ENCODE assay signal across 8 cellular contexts in genomic region chrX:132489256-132490085, GRCh38. TPM values are rescaled to one million over a fixed set of nuclear protein-coding genes. Genes with fewer than 3 reads are reported as not detected.
A peak's percentile ranks its signal among the peaks of the same experiment; 100 is the strongest.
DNase-seq lines count a peak whose midpoint lies in the region; ATAC-seq and TF ChIP-seq lines count a peak whose summit lies in the region.

No MANE protein-coding gene starts in this region.

- intact Hi-C loops in activated T-helper 1 cell treated with anti-CD3 and anti-CD28 coated beads, Interleukin-12 subunit alpha, Interleukin-12 subunit beta, Interleukin-2, Interleukin-4 antibody, amounts not matched to agents 30 ng/mL and 10 ng/mL and 1 ng/mL, durations not matched to agents 14 hours and 24 hours and 36 hours (cut with micrococcal nuclease), result loop anchor here (1.0 to 10.0 kb wide), 7 partner anchors 8 to 1698 kb away; partner anchors contain the start of genes RAP2C and STK26

- no peaks in the 10 kb centered on the region for H3K9me3 ChIP-seq in CD4-positive, CD25-positive, alpha-beta regulatory T cell (ENCODE audit: control insufficient read depth in 2 of 2, low read length in 2 of 2)
- H3K9me3 ChIP-seq in tibial nerve, result no peaks in the 10 kb centered on the region

- peak; percentile 25 to 58 (median 49) for DNase-seq in CD4-positive, CD25-positive, alpha-beta regulatory T cell
- DNase-seq in NOMO-1 treated with dmso at 0.1 percent for 144 hours (lab: John Stamatoyannopoulos, UW; ENCODE audit: unreplicated experiment), result peak; percentile 34
- peak; percentile 21 for DNase-seq in activated T-helper 1 cell treated with anti-CD3 and anti-CD28 coated beads, Interleukin-12 subunit alpha, Interleukin-12 subunit beta, Interleukin-2, Interleukin-4 antibody, amounts not matched to agents 30 ng/mL and 10 ng/mL and 1 ng/mL, durations not matched to agents 14 hours and 24 hours and 36 hours (ENCODE audit: low spot score)
- peak; percentile 28 for DNase-seq in fibroblast of the conjunctiva (ENCODE audit: low read depth)
- peak; percentile 67 for DNase-seq in natural killer cell treated with Interleukin-12 subunit alpha and Interleukin-12 subunit beta and Interleukin-15 and Interleukin-18, amount 100 ng/mL, for 72 hours (ENCODE audit: low spot score)
- peak; percentile 13 to 16 for DNase-seq in tibial nerve (ENCODE audit: low spot score in 2 of 2)

- peaks cover 0 to 42% (median 18%) of the 10 kb centered on the region in 4 donors for H3K4me1 Mint-ChIP-seq in CD4-positive, CD25-positive, alpha-beta regulatory T cell
- H3K4me1 Mint-ChIP-seq in activated T-helper 1 cell treated with anti-CD3 and anti-CD28 coated beads, Interleukin-12 subunit alpha, Interleukin-12 subunit beta, Interleukin-2, Interleukin-4 antibody, amounts not matched to agents 30 ng/mL and 10 ng/mL and 1 ng/mL, durations not matched to agents 14 hours and 24 hours and 36 hours (ENCODE audit: low read depth), result peaks cover 28% of the 10 kb centered on the region
- peaks cover 15 to 28% of the 10 kb centered on the region in 2 donors for H3K4me1 Mint-ChIP-seq in natural killer cell treated with Interleukin-12 subunit alpha and Interleukin-12 subunit beta and Interleukin-15 and Interleukin-18, amount 100 ng/mL, for 72 hours (ENCODE audit: low read depth in 2 of 2)

- H3K9me3 Mint-ChIP-seq in CD4-positive, CD25-positive, alpha-beta regulatory T cell, result no peaks in the 10 kb centered on the region
- H3K9me3 Mint-ChIP-seq in activated T-helper 1 cell treated with anti-CD3 and anti-CD28 coated beads, Interleukin-12 subunit alpha, Interleukin-12 subunit beta, Interleukin-2, Interleukin-4 antibody, amounts not matched to agents 30 ng/mL and 10 ng/mL and 1 ng/mL, durations not matched to agents 14 hours and 24 hours and 36 hours, result no peaks in the 10 kb centered on the region
- H3K9me3 Mint-ChIP-seq in natural killer cell treated with Interleukin-12 subunit alpha and Interleukin-12 subunit beta and Interleukin-15 and Interleukin-18, amount 100 ng/mL, for 72 hours, result no peaks in the 10 kb centered on the region

- no peak for TF ChIP-seq POLR2A in tibial nerve (IDR thresholded peaks at IDR 0.05)

- TF ChIP-seq CTCF in tibial nerve (IDR thresholded peaks at IDR 0.05), result peak in 1 of 5 experiments; percentile 7

- H3K27me3 ChIP-seq in CD4-positive, CD25-positive, alpha-beta regulatory T cell (ENCODE audit: control insufficient read depth, insufficient read depth, low read length), result peaks cover 2% of the 10 kb centered on the region
- H3K27me3 ChIP-seq in tibial nerve, result no peaks in the 10 kb centered on the region

- peak overlapping the region; percentile 71 for H3K27ac ChIP-seq in CD4-positive, CD25-positive, alpha-beta regulatory T cell (ENCODE audit: insufficient read depth, low read length, poor library complexity, severe bottlenecking)
- H3K27ac ChIP-seq in tibial nerve, result peak overlapping the region; percentile 52 to 89 (median 84)

- TF ChIP-seq EP300 in tibial nerve (IDR thresholded peaks at IDR 0.05), result no peak

- H3K27ac Mint-ChIP-seq in CD4-positive, CD25-positive, alpha-beta regulatory T cell, result peak overlapping the region; percentile 33 to 98 (median 92)
- peak overlapping the region; percentile 94 for H3K27ac Mint-ChIP-seq in activated T-helper 1 cell treated with anti-CD3 and anti-CD28 coated beads, Interleukin-12 subunit alpha, Interleukin-12 subunit beta, Interleukin-2, Interleukin-4 antibody, amounts not matched to agents 30 ng/mL and 10 ng/mL and 1 ng/mL, durations not matched to agents 14 hours and 24 hours and 36 hours
- H3K27ac Mint-ChIP-seq in natural killer cell treated with Interleukin-12 subunit alpha and Interleukin-12 subunit beta and Interleukin-15 and Interleukin-18, amount 100 ng/mL, for 72 hours, result peak overlapping the region; percentile 90 to 92

- peaks cover 22% of the 10 kb centered on the region for H3K4me1 ChIP-seq in CD4-positive, CD25-positive, alpha-beta regulatory T cell (ENCODE audit: control insufficient read depth, insufficient read depth, low read length, poor library complexity, severe bottlenecking)
- peaks cover 0 to 18% (median 0%) of the 10 kb centered on the region in 4 donors for H3K4me1 ChIP-seq in tibial nerve

- no peaks in the 10 kb centered on the region for H3K36me3 ChIP-seq in CD4-positive, CD25-positive, alpha-beta regulatory T cell (ENCODE audit: control insufficient read depth, insufficient read depth, low read length)
- no peaks in the 10 kb centered on the region for H3K36me3 ChIP-seq in tibial nerve

- H3K36me3 Mint-ChIP-seq in CD4-positive, CD25-positive, alpha-beta regulatory T cell, result no peaks in the 10 kb centered on the region
- H3K36me3 Mint-ChIP-seq in activated T-helper 1 cell treated with anti-CD3 and anti-CD28 coated beads, Interleukin-12 subunit alpha, Interleukin-12 subunit beta, Interleukin-2, Interleukin-4 antibody, amounts not matched to agents 30 ng/mL and 10 ng/mL and 1 ng/mL, durations not matched to agents 14 hours and 24 hours and 36 hours (ENCODE audit: low read depth), result no peaks in the 10 kb centered on the region
- H3K36me3 Mint-ChIP-seq in natural killer cell treated with Interleukin-12 subunit alpha and Interleukin-12 subunit beta and Interleukin-15 and Interleukin-18, amount 100 ng/mL, for 72 hours, result no peaks in the 10 kb centered on the region

- peak overlapping the region; percentile 85 for H3K4me3 ChIP-seq in CD4-positive, CD25-positive, alpha-beta regulatory T cell (ENCODE audit: low read depth, low read length)
- H3K4me3 ChIP-seq in tibial nerve, result peak overlapping the region; percentile 30 to 82 (median 54)

- 48% methylated on average over 105 of the region's 106 CpGs; no CpG with 5 or more reads in 1 of the 2 donors for WGBS in tibial nerve, 2 donors

- peak overlapping the region; percentile 92 to 98 (median 95) for H3K4me3 Mint-ChIP-seq in CD4-positive, CD25-positive, alpha-beta regulatory T cell
- H3K4me3 Mint-ChIP-seq in activated T-helper 1 cell treated with anti-CD3 and anti-CD28 coated beads, Interleukin-12 subunit alpha, Interleukin-12 subunit beta, Interleukin-2, Interleukin-4 antibody, amounts not matched to agents 30 ng/mL and 10 ng/mL and 1 ng/mL, durations not matched to agents 14 hours and 24 hours and 36 hours, result peak overlapping the region; percentile 95
- H3K4me3 Mint-ChIP-seq in natural killer cell treated with Interleukin-12 subunit alpha and Interleukin-12 subunit beta and Interleukin-15 and Interleukin-18, amount 100 ng/mL, for 72 hours, result peak overlapping the region; percentile 93

- ATAC-seq in CD4-positive, CD25-positive, alpha-beta regulatory T cell (ENCODE audit: low read depth in 2 of 2), result peak; percentile 57 to 60
- ATAC-seq in GM19372 (IDR thresholded peaks at IDR 0.05; ENCODE audit: low read depth, unreplicated experiment) (peak; percentile 55), HG03439 (IDR thresholded peaks at IDR 0.05; ENCODE audit: unreplicated experiment) (peak; percentile 58)
- peak; percentile 79 to 81 for ATAC-seq in natural killer cell treated with Interleukin-12 subunit alpha and Interleukin-12 subunit beta and Interleukin-15 and Interleukin-18, amount 100 ng/mL, for 72 hours

- peaks cover 13% of the 10 kb centered on the region for H3K27me3 Mint-ChIP-seq in CD4-positive, CD25-positive, alpha-beta regulatory T cell
- peaks cover 7% of the 10 kb centered on the region for H3K27me3 Mint-ChIP-seq in activated T-helper 1 cell treated with anti-CD3 and anti-CD28 coated beads, Interleukin-12 subunit alpha, Interleukin-12 subunit beta, Interleukin-2, Interleukin-4 antibody, amounts not matched to agents 30 ng/mL and 10 ng/mL and 1 ng/mL, durations not matched to agents 14 hours and 24 hours and 36 hours (ENCODE audit: insufficient read depth)
- peaks cover 0 to 3% of the 10 kb centered on the region in 2 donors for H3K27me3 Mint-ChIP-seq in natural killer cell treated with Interleukin-12 subunit alpha and Interleukin-12 subunit beta and Interleukin-15 and Interleukin-18, amount 100 ng/mL, for 72 hours

RNA-seq across cellular contexts. Expression of gene MBNL3, which starts 0.6 kb away (rescaled TPM):
- total RNA-seq in CD4-positive, CD25-positive, alpha-beta regulatory T cell, result 14.0 TPM
- 10 to 100 TPM; 11.8 to 18.5 (median 16.3) TPM for polyA plus RNA-seq in CD4-positive, CD25-positive, alpha-beta regulatory T cell
- total RNA-seq in activated T-helper 1 cell treated with anti-CD3 and anti-CD28 coated beads, Interleukin-12 subunit alpha, Interleukin-12 subunit beta, Interleukin-2, Interleukin-4 antibody, amounts not matched to agents 30 ng/mL and 10 ng/mL and 1 ng/mL, durations not matched to agents 14 hours and 24 hours and 36 hours, result 8.9 and 12.3 TPM in 2 replicates
- 10 to 100 TPM; 13.3 to 15.5 TPM for total RNA-seq in natural killer cell treated with Interleukin-12 subunit alpha and Interleukin-12 subunit beta and Interleukin-15 and Interleukin-18, amount 100 ng/mL, for 72 hours
- total RNA-seq in tibial nerve, result 10 to 100 TPM in 3 of 4 donors, 1 to 10 TPM in 1; 9.2 to 19.0 (median 15.9) TPM

Comparison
In these comparisons a context has a peak if more than half of its experiments do, and no peak if none do; other contexts are left out.
1. Peak in every context shown above with its lines: DNase-seq, ATAC-seq, H3K4me3 ChIP-seq and H3K27ac ChIP-seq.
2. DNase-seq: peak in every context shown above with its lines; median percentile 67 in natural killer cell treated with Interleukin-12 subunit alpha and Interleukin-12 subunit beta and Interleukin-15 and Interleukin-18, amount 100 ng/mL, for 72 hours; 49 in CD4-positive, CD25-positive, alpha-beta regulatory T cell; 34 in NOMO-1 treated with dmso at 0.1 percent for 144 hours; 28 in fibroblast of the conjunctiva; 21 in activated T-helper 1 cell treated with anti-CD3 and anti-CD28 coated beads, Interleukin-12 subunit alpha, Interleukin-12 subunit beta, Interleukin-2, Interleukin-4 antibody, amounts not matched to agents 30 ng/mL and 10 ng/mL and 1 ng/mL, durations not matched to agents 14 hours and 24 hours and 36 hours; 14 in tibial nerve.